18 cellular contexts compared by ENCODE assay signal in the genomic region with DNA sequence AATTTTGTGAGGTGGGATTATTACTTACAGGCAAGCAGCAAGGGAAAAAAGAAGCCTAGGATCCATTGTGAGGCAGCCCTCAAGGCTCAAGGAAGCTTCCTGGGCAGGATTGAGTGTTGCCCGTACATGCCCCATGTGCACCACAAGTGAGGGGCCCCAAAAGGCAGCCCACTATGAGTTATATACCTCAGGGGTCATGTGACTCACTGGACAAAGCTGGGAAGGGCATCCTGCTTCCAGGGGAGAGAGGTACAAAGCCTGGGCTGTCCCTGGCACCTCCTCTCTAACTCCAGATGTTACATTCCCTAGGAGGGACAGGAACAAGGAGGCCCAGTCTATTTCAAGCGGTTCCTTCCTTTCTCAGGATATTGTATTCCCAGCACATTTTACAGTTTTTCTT. TPM values are rescaled to one million over a fixed set of nuclear protein-coding genes. Genes with fewer than 3 reads are reported as not detected.
A peak's percentile ranks its signal among the peaks of the same experiment; 100 is the strongest.
DNase-seq lines count a peak whose midpoint lies in the region; ATAC-seq and TF ChIP-seq lines count a peak whose summit lies in the region.
"Had no signal": no experiment of that assay in that cellular context is flagged by ENCODE, and none has a peak within 500 bp of the region (broad histone marks: within the 10 kb centered on the region; RNA-seq: fewer than 3 reads in every experiment).

No MANE protein-coding gene starts in this region.

- no peak for DNase-seq in heart right ventricle
- no peak for DNase-seq in Right ventricle myocardium superior
- DNase-seq in RWPE1 (ENCODE audit: low spot score): peak; percentile 69
- peak; percentile 96 for DNase-seq in epithelial cell of esophagus (ENCODE audit: low read depth)
- DNase-seq in CD1c-positive myeloid dendritic cell (ENCODE audit: extremely low spot score): no peak
- DNase-seq: C1 segment of cervical spinal cord, Caco-2, NCI-H1092 treated with DMSO at 0.1 percent for 48 hours, NCI-H1694 treated with DMSO at 0.1 percent for 48 hours, NCI-H446, SIG-M5 had no signal

- H3K9ac ChIP-seq in subcutaneous abdominal adipose tissue (ENCODE audit: low read length in 5 of 5): no peak overlapping the region
- H3K9ac ChIP-seq: KMS-11 had no signal

- H3K9me3 ChIP-seq in heart right ventricle: no peaks in the 10 kb centered on the region
- H3K9me3 ChIP-seq in subcutaneous abdominal adipose tissue (ENCODE audit: control insufficient read depth in 5 of 5, low read length in 5 of 5): no peaks in the 10 kb centered on the region
- H3K9me3 ChIP-seq: Caco-2, HAP-1 had no signal

- H3K36me3 ChIP-seq in heart right ventricle (no peaks in the 10 kb centered on the region), subcutaneous abdominal adipose tissue (ENCODE audit: control insufficient read depth in 5 of 5, insufficient read depth in 5 of 5, low read length in 5 of 5) (no peaks in the 10 kb centered on the region)
- H3K36me3 ChIP-seq: HAP-1, MG63 had no signal

- H3K27me3 ChIP-seq in heart right ventricle (no peaks in the 10 kb centered on the region), subcutaneous abdominal adipose tissue (ENCODE audit: control insufficient read depth in 5 of 5, insufficient read depth in 4 of 5, low read length in 5 of 5) (no peaks in the 10 kb centered on the region)
- H3K27me3 ChIP-seq: MG63 had no signal

- WGBS in heart right ventricle, 2 donors: 64 to 75% methylated on average over 2 of the region's 2 CpGs

- ATAC-seq in heart right ventricle (peak in 5 of 8 donors; percentile 31 to 61 (median 44)), Right ventricle myocardium superior (ENCODE audit: poor library complexity) (no peak), GM21576 (IDR thresholded peaks at IDR 0.05; ENCODE audit: unreplicated experiment) (no peak), HG03342 (IDR thresholded peaks at IDR 0.05; ENCODE audit: unreplicated experiment) (no peak)
- ATAC-seq: GM12878 had no signal

- CTCF ChIA-PET in RWPE1 (lab: Yijun Ruan, JAX): interaction anchor here (2.1 kb wide), 1 partner anchor 25 kb away, joined by 6 read pairs; no protein-coding TSS in a partner anchor

- TF ChIP-seq CTCF in heart right ventricle (IDR thresholded peaks at IDR 0.05) (no peak), RWPE1 (conservative IDR thresholded peaks at IDR 0.05; ENCODE audit: low read depth) (no peak), epithelial cell of esophagus (IDR thresholded peaks at IDR 0.05; ENCODE audit: insufficient read depth, low read depth, low read length, missing control alignments) (no peak)

- H3K4me1 ChIP-seq in heart right ventricle: peaks cover 11 to 69% (median 47%) of the 10 kb centered on the region in 9 donors
- peaks cover 8 to 53% (median 31%) of the 10 kb centered on the region in 5 donors for H3K4me1 ChIP-seq in subcutaneous abdominal adipose tissue (ENCODE audit: control insufficient read depth in 5 of 5, insufficient read depth in 5 of 5, low read length in 5 of 5)
- H3K4me1 ChIP-seq: Caco-2, HAP-1 had no signal

- POLR2A ChIA-PET in RWPE1 (lab: Yijun Ruan, JAX; ENCODE audit: low non-redundant PET): interaction anchor here (0.5 kb wide), 1 partner anchor 662 kb away, joined by 5 read pairs; no protein-coding TSS in a partner anchor

- H3K4me3 ChIP-seq in heart right ventricle (no peak overlapping the region), epithelial cell of esophagus (ENCODE audit: low read length) (no peak overlapping the region), subcutaneous abdominal adipose tissue (ENCODE audit: low read depth in 1 of 5, low read length in 5 of 5) (peak overlapping the region in 1 of 5 donors; percentile 36)
- H3K4me3 ChIP-seq: GM12878, HAP-1, MG63 had no signal

- intact Hi-C loops in heart right ventricle (cut with DNase I) (no loop called here), Right ventricle myocardium superior (cut with DNase I) (no loop called here)

- H3K27ac ChIP-seq in heart right ventricle: peak overlapping the region; percentile 21 to 93 (median 80)
- peak overlapping the region; percentile 96 for H3K27ac ChIP-seq in RWPE1
- peak overlapping the region; percentile 28 for H3K27ac ChIP-seq in subcutaneous abdominal adipose tissue (ENCODE audit: low read depth, low read length)
- H3K27ac ChIP-seq: KMS-11 had no signal

RNA-seq across cellular contexts. Expression of a gene that starts 34.0 kb away (rescaled TPM):
- 1 to 10 TPM in 8 of 10 donors, under 1 TPM in 2; 0.67 to 5.9 (median 2.0) TPM for total RNA-seq in heart right ventricle
- polyA plus RNA-seq in heart right ventricle: 1 to 10 TPM; 1.8 to 4.6 TPM
- 1.2 TPM for total RNA-seq in Right ventricle myocardium superior
- total RNA-seq: Caco-2 had no signal

Comparison
In these comparisons a context has a peak if more than half of its experiments do, and no peak if none do; other contexts are left out.
1. ATAC-seq: peak in heart right ventricle (5 of 8); none in Right ventricle myocardium superior (single experiment), GM21576 (single experiment) and HG03342 (single experiment).
2. DNase-seq: peak in RWPE1 (single experiment) and epithelial cell of esophagus (single experiment); none in heart right ventricle (0 of 2), Right ventricle myocardium superior (single experiment) and CD1c-positive myeloid dendritic cell (single experiment).
3. H3K27ac ChIP-seq: peak in every context shown above with its lines; median percentile 96 in RWPE1; 80 in heart right ventricle; 28 in subcutaneous abdominal adipose tissue.